7 cellular contexts compared by ENCODE assay signal in genomic region chr20:64250027-64250426, GRCh38.
"Had no signal": no experiment of that assay in that cellular context is flagged by ENCODE, and none has a peak within 500 bp of the region (broad histone marks: within the 10 kb centered on the region; RNA-seq: fewer than 3 reads in every experiment).

No MANE protein-coding gene starts in this region.

- H3K9ac ChIP-seq: GM23248 had no signal

- H3K36me3 ChIP-seq: HAP-1 had no signal

- H3K4me3 ChIP-seq: GM23248, HAP-1 had no signal

- ATAC-seq: HCT116 had no signal

- H3K27ac ChIP-seq: GM23248, HL-60 had no signal

- H2AFZ ChIP-seq: GM23248 had no signal

- DNase-seq: GM23248, GOT3, H7, KG1 had no signal

- H3K9me3 ChIP-seq: HAP-1 had no signal
